ENCODE assay signal across 17 cellular contexts in genomic region chr10:90204131-90204955, GRCh38.
DNase-seq lines count a peak whose midpoint lies in the region; ATAC-seq and TF ChIP-seq lines count a peak whose summit lies in the region.
"Had no signal": no experiment of that assay in that cellular context is flagged by ENCODE, and none has a peak within 500 bp of the region (broad histone marks: within the 10 kb centered on the region; RNA-seq: fewer than 3 reads in every experiment).

No MANE protein-coding gene starts in this region.

- no peak for TF ChIP-seq CTCF in HEK293 (tag by site-specific recombination; IDR thresholded peaks at IDR 0.05)

- H3K4me3 ChIP-seq in HEK293 (ENCODE audit: low read depth, low read length) = no peak overlapping the region
- H3K4me3 ChIP-seq: BLaER1 treated with 17β-estradiol and CSF1 and Interleukin-3, amounts not matched to agents 10 nM and 100 nM; GM23248 had no signal

- CTCF ChIA-PET in HEK293 (lab: Yijun Ruan, JAX) = no interaction called here

- DNase-seq in NOMO-1 treated with DMSO at 0.1 percent for 48 hours (lab: John Stamatoyannopoulos, UW; ENCODE audit: unreplicated experiment) (peak; percentile 3), NOMO-1 (lab: John Stamatoyannopoulos, UW; ENCODE audit: unreplicated experiment in 2 of 2) (no peak), Daoy (ENCODE audit: low read depth) (peak; percentile 20), amniotic epithelial cell (ENCODE audit: low read depth) (peak; percentile 31), NCI-H187 (lab: John Stamatoyannopoulos, UW) (no peak), RPMI8226 (no peak)
- DNase-seq: 8988T; AML-193; Calu3; CD4-positive, CD25-positive, alpha-beta regulatory T cell; DMS 273 treated with DMSO at 0.1 percent for 48 hours; GDM1; GM23248; H7 had no signal

- H3K36me3 ChIP-seq in HEK293 (ENCODE audit: control insufficient read depth in 2 of 2, insufficient read depth in 1 of 2, low read length in 2 of 2) = no peaks in the 10 kb centered on the region

- no peak overlapping the region for H3K27ac ChIP-seq in HEK293 (ENCODE audit: extremely low read depth, low read depth, low read length)
- H3K27ac ChIP-seq: BLaER1 treated with 17β-estradiol and CSF1 and Interleukin-3, amounts not matched to agents 10 nM and 100 nM; GM23248 had no signal

- H3K9me3 ChIP-seq in HEK293 (ENCODE audit: control insufficient read depth, insufficient read depth, low read depth, low read length) = no peaks in the 10 kb centered on the region
- H3K9me3 ChIP-seq: BLaER1 treated with 17β-estradiol and CSF1 and Interleukin-3, amounts not matched to agents 10 nM and 100 nM had no signal

- POLR2A ChIA-PET in HEK293 (lab: Yijun Ruan, JAX) = no interaction called here

- no peak for ATAC-seq in GM19467 (IDR thresholded peaks at IDR 0.05; ENCODE audit: unreplicated experiment)

- no peaks in the 10 kb centered on the region for H3K4me1 ChIP-seq in HEK293 (ENCODE audit: control insufficient read depth, insufficient read depth, low read length)
- H3K4me1 ChIP-seq: BLaER1 treated with 17β-estradiol and CSF1 and Interleukin-3, amounts not matched to agents 10 nM and 100 nM had no signal

TF ChIP-seq in HEK293, 187 proteins besides CTCF, POLR2A, EP300 and RAD21:
- peak; percentile 67 for TF ChIP-seq ATF2 (tag by site-specific recombination; IDR thresholded peaks at IDR 0.05; ENCODE audit: low read depth)
- no peak for TF ChIP-seq ZNF211 (tag by site-specific recombination; IDR thresholded peaks at IDR 0.05; ENCODE audit: low read depth)

Comparison
In these comparisons a context has a peak if more than half of its experiments do, and no peak if none do; other contexts are left out.
1. DNase-seq: peak in NOMO-1 treated with DMSO at 0.1 percent for 48 hours (single experiment), Daoy (single experiment) and amniotic epithelial cell (single experiment); none in NOMO-1 (0 of 2), NCI-H187 (0 of 2) and RPMI8226 (single experiment).